1 cellular context compared by ENCODE assay signal in the genomic region with DNA sequence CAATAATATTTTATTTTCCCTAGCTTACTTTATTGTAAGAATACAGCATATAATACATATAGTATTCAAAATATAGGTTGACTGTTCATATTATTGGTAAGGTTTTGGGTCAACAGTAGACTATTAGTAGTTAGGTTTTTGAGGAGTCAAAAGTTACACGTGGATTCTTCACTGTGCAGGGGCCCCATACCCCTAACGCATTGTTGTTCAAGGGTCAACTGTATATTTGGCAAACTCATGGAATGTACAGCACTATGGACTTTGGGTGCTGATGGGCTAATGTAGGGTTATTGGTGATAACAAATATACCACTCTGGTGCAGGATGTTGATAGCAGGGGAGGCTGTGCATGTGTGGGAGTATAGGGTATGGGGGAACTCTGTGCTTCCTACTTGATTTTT.
TF ChIP-seq lines count a peak whose summit lies in the region.

No MANE protein-coding gene starts in this region.

TF ChIP-seq in HepG2, 621 proteins besides CTCF, POLR2A, EP300 and RAD21 (continued from another document):
- TF ChIP-seq, protein P1, sequence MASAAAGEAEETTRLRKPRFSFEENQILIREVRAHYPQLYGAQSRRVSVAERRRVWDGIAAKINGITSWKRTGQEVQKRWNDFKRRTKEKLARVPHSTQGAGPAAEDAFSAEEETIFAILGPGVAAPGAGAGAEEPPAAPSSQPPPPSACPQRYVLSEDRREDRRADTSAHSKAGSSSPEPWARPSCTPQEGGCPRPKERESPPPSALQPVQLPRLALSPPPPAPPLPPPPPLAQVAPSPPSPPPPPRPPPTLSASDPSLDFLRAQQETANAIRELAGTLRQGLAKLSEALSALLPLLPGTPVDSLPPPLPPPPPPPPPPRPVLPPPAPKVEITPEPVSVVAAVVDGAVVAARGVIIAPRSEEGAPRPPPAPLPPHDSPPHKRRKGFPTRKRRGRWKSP (CRISPR knock-in tag; IDR thresholded peaks at IDR 0.05) = no peak
- TF ChIP-seq SRF (IDR thresholded peaks at IDR 0.05; ENCODE audit: low read depth, low read length) (no peak), ZNF720 (CRISPR knock-in tag; IDR thresholded peaks at IDR 0.05) (no peak), PHF5A (CRISPR knock-in tag; IDR thresholded peaks at IDR 0.05; ENCODE audit: low read depth, unreplicated experiment) (no peak), REXO4 (CRISPR knock-in tag; IDR thresholded peaks at IDR 0.05; ENCODE audit: borderline replicate concordance) (no peak), ZNF713 (CRISPR knock-in tag; IDR thresholded peaks at IDR 0.05) (no peak), ZNF841 (CRISPR knock-in tag; IDR thresholded peaks at IDR 0.05; ENCODE audit: borderline replicate concordance) (no peak), ZFP41 (CRISPR knock-in tag; IDR thresholded peaks at IDR 0.05; ENCODE audit: borderline replicate concordance) (no peak), ZNF235 (CRISPR knock-in tag; IDR thresholded peaks at IDR 0.05; ENCODE audit: borderline replicate concordance) (no peak), SNAPC2 (CRISPR knock-in tag; IDR thresholded peaks at IDR 0.05) (no peak), ZNF569 (CRISPR knock-in tag; IDR thresholded peaks at IDR 0.05; ENCODE audit: borderline replicate concordance) (no peak), ZKSCAN8 (CRISPR knock-in tag; IDR thresholded peaks at IDR 0.05; ENCODE audit: borderline replicate concordance) (no peak), ZNF878 (CRISPR knock-in tag; IDR thresholded peaks at IDR 0.05) (no peak), ZBTB20 (CRISPR knock-in tag; IDR thresholded peaks at IDR 0.05; ENCODE audit: borderline replicate concordance, low read depth) (peak; percentile 84; the same call in 1 of the 2 replicates), DNMT1 (CRISPR knock-in tag; IDR thresholded peaks at IDR 0.05) (no peak), SP4 (CRISPR knock-in tag; IDR thresholded peaks at IDR 0.05) (no peak), ZNF562 (CRISPR knock-in tag; IDR thresholded peaks at IDR 0.05; ENCODE audit: borderline replicate concordance) (no peak), TCF7L2 (IDR thresholded peaks at IDR 0.05; ENCODE audit: low read depth, low read length) (no peak), ZNF670 (CRISPR knock-in tag; IDR thresholded peaks at IDR 0.05; ENCODE audit: borderline replicate concordance) (no peak), CENPT (CRISPR knock-in tag; IDR thresholded peaks at IDR 0.05; ENCODE audit: low read depth) (no peak), ADNP (CRISPR knock-in tag; IDR thresholded peaks at IDR 0.05) (no peak), KMT2B (CRISPR knock-in tag; IDR thresholded peaks at IDR 0.05) (no peak), MED8 (CRISPR knock-in tag; IDR thresholded peaks at IDR 0.05; ENCODE audit: insufficient replicate concordance) (no peak), MED13 (CRISPR knock-in tag; IDR thresholded peaks at IDR 0.05) (no peak), RBM39 (IDR thresholded peaks at IDR 0.05; ENCODE audit: low read depth, low read length, poor library complexity, severe bottlenecking) (no peak), ZNF543 (CRISPR knock-in tag; IDR thresholded peaks at IDR 0.05) (no peak), KDM6A (CRISPR knock-in tag; IDR thresholded peaks at IDR 0.05; ENCODE audit: low read depth) (peak; percentile 93), ETV5 (CRISPR knock-in tag; IDR thresholded peaks at IDR 0.05; ENCODE audit: borderline replicate concordance) (no peak), TRIM24 (CRISPR knock-in tag; IDR thresholded peaks at IDR 0.05) (0 out of 2 replicates have a peak, but pooled peaks have one; percentile 52)
- TF ChIP-seq, protein P2, sequence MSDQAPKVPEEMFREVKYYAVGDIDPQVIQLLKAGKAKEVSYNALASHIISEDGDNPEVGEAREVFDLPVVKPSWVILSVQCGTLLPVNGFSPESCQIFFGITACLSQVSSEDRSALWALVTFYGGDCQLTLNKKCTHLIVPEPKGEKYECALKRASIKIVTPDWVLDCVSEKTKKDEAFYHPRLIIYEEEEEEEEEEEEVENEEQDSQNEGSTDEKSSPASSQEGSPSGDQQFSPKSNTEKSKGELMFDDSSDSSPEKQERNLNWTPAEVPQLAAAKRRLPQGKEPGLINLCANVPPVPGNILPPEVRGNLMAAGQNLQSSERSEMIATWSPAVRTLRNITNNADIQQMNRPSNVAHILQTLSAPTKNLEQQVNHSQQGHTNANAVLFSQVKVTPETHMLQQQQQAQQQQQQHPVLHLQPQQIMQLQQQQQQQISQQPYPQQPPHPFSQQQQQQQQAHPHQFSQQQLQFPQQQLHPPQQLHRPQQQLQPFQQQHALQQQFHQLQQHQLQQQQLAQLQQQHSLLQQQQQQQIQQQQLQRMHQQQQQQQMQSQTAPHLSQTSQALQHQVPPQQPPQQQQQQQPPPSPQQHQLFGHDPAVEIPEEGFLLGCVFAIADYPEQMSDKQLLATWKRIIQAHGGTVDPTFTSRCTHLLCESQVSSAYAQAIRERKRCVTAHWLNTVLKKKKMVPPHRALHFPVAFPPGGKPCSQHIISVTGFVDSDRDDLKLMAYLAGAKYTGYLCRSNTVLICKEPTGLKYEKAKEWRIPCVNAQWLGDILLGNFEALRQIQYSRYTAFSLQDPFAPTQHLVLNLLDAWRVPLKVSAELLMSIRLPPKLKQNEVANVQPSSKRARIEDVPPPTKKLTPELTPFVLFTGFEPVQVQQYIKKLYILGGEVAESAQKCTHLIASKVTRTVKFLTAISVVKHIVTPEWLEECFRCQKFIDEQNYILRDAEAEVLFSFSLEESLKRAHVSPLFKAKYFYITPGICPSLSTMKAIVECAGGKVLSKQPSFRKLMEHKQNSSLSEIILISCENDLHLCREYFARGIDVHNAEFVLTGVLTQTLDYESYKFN (CRISPR knock-in tag; conservative IDR thresholded peaks at IDR 0.05) = peak; percentile 93
- TF ChIP-seq, protein P3, sequence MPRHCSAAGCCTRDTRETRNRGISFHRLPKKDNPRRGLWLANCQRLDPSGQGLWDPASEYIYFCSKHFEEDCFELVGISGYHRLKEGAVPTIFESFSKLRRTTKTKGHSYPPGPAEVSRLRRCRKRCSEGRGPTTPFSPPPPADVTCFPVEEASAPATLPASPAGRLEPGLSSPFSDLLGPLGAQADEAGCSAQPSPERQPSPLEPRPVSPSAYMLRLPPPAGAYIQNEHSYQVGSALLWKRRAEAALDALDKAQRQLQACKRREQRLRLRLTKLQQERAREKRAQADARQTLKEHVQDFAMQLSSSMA (CRISPR knock-in tag; IDR thresholded peaks at IDR 0.05) = no peak
- TF ChIP-seq, protein P4, sequence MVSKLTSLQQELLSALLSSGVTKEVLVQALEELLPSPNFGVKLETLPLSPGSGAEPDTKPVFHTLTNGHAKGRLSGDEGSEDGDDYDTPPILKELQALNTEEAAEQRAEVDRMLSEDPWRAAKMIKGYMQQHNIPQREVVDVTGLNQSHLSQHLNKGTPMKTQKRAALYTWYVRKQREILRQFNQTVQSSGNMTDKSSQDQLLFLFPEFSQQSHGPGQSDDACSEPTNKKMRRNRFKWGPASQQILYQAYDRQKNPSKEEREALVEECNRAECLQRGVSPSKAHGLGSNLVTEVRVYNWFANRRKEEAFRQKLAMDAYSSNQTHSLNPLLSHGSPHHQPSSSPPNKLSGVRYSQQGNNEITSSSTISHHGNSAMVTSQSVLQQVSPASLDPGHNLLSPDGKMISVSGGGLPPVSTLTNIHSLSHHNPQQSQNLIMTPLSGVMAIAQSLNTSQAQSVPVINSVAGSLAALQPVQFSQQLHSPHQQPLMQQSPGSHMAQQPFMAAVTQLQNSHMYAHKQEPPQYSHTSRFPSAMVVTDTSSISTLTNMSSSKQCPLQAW (CRISPR knock-in tag; IDR thresholded peaks at IDR 0.05) = no peak
- TF ChIP-seq, protein P5, sequence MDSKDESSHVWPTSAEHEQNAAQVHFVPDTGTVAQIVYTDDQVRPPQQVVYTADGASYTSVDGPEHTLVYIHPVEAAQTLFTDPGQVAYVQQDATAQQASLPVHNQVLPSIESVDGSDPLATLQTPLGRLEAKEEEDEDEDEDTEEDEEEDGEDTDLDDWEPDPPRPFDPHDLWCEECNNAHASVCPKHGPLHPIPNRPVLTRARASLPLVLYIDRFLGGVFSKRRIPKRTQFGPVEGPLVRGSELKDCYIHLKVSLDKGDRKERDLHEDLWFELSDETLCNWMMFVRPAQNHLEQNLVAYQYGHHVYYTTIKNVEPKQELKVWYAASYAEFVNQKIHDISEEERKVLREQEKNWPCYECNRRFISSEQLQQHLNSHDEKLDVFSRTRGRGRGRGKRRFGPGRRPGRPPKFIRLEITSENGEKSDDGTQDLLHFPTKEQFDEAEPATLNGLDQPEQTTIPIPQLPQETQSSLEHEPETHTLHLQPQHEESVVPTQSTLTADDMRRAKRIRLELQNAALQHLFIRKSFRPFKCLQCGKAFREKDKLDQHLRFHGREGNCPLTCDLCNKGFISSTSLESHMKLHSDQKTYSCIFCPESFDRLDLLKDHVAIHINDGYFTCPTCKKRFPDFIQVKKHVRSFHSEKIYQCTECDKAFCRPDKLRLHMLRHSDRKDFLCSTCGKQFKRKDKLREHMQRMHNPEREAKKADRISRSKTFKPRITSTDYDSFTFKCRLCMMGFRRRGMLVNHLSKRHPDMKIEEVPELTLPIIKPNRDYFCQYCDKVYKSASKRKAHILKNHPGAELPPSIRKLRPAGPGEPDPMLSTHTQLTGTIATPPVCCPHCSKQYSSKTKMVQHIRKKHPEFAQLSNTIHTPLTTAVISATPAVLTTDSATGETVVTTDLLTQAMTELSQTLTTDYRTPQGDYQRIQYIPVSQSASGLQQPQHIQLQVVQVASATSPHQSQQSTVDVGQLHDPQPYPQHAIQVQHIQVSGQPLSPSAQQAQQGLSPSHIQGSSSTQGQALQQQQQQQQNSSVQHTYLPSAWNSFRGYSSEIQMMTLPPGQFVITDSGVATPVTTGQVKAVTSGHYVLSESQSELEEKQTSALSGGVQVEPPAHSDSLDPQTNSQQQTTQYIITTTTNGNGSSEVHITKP (CRISPR knock-in tag; IDR thresholded peaks at IDR 0.05; ENCODE audit: low read depth) = no peak
- TF ChIP-seq, protein P6, sequence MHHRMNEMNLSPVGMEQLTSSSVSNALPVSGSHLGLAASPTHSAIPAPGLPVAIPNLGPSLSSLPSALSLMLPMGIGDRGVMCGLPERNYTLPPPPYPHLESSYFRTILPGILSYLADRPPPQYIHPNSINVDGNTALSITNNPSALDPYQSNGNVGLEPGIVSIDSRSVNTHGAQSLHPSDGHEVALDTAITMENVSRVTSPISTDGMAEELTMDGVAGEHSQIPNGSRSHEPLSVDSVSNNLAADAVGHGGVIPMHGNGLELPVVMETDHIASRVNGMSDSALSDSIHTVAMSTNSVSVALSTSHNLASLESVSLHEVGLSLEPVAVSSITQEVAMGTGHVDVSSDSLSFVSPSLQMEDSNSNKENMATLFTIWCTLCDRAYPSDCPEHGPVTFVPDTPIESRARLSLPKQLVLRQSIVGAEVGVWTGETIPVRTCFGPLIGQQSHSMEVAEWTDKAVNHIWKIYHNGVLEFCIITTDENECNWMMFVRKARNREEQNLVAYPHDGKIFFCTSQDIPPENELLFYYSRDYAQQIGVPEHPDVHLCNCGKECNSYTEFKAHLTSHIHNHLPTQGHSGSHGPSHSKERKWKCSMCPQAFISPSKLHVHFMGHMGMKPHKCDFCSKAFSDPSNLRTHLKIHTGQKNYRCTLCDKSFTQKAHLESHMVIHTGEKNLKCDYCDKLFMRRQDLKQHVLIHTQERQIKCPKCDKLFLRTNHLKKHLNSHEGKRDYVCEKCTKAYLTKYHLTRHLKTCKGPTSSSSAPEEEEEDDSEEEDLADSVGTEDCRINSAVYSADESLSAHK (CRISPR knock-in tag; IDR thresholded peaks at IDR 0.05; ENCODE audit: borderline replicate concordance) = no peak
- TF ChIP-seq, protein P7, sequence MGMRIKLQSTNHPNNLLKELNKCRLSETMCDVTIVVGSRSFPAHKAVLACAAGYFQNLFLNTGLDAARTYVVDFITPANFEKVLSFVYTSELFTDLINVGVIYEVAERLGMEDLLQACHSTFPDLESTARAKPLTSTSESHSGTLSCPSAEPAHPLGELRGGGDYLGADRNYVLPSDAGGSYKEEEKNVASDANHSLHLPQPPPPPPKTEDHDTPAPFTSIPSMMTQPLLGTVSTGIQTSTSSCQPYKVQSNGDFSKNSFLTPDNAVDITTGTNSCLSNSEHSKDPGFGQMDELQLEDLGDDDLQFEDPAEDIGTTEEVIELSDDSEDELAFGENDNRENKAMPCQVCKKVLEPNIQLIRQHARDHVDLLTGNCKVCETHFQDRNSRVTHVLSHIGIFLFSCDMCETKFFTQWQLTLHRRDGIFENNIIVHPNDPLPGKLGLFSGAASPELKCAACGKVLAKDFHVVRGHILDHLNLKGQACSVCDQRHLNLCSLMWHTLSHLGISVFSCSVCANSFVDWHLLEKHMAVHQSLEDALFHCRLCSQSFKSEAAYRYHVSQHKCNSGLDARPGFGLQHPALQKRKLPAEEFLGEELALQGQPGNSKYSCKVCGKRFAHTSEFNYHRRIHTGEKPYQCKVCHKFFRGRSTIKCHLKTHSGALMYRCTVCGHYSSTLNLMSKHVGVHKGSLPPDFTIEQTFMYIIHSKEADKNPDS (CRISPR knock-in tag; IDR thresholded peaks at IDR 0.05) = no peak
- TF ChIP-seq, protein P8, sequence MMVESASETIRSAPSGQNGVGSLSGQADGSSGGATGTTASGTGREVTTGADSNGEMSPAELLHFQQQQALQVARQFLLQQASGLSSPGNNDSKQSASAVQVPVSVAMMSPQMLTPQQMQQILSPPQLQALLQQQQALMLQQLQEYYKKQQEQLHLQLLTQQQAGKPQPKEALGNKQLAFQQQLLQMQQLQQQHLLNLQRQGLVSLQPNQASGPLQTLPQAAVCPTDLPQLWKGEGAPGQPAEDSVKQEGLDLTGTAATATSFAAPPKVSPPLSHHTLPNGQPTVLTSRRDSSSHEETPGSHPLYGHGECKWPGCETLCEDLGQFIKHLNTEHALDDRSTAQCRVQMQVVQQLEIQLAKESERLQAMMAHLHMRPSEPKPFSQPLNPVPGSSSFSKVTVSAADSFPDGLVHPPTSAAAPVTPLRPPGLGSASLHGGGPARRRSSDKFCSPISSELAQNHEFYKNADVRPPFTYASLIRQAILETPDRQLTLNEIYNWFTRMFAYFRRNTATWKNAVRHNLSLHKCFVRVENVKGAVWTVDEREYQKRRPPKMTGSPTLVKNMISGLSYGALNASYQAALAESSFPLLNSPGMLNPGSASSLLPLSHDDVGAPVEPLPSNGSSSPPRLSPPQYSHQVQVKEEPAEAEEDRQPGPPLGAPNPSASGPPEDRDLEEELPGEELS (CRISPR knock-in tag; IDR thresholded peaks at IDR 0.05) = peak; percentile 85
